In genomic region chr9:34127035-34127948, GRCh38 we compare ENCODE assay signal across 8 cellular contexts. TPM values are rescaled to one million over a fixed set of nuclear protein-coding genes. Genes with fewer than 3 reads are reported as not detected.
A peak's percentile ranks its signal among the peaks of the same experiment; 100 is the strongest.
DNase-seq lines count a peak whose midpoint lies in the region; ATAC-seq and TF ChIP-seq lines count a peak whose summit lies in the region.

No MANE protein-coding gene starts in this region.

- no peaks in the 10 kb centered on the region for H3K9me3 ChIP-seq in uterus

- POLR2A ChIA-PET in MCF 10A (lab: Yijun Ruan, JAX), result interaction anchor here (0.6 to 5.4 kb wide), 12 partner anchors 12 to 747 kb away, joined by 3 to 71 read pairs (median 4); partner anchors contain the start of gene UBAP1

- H3K4ac ChIP-seq in mesendoderm (ENCODE audit: low read depth, low read length), result no peak overlapping the region

- H3K27me3 Mint-ChIP-seq in MCF 10A (ENCODE audit: insufficient read depth, unreplicated experiment), result no peaks in the 10 kb centered on the region

- H3K79me2 ChIP-seq in mesendoderm (ENCODE audit: control insufficient read depth, insufficient read depth, low read length), result peaks cover 26% of the 10 kb centered on the region

- peaks cover 42% of the 10 kb centered on the region for H3K4me1 Mint-ChIP-seq in MCF 10A (ENCODE audit: insufficient read depth, unreplicated experiment)

- H3K79me1 ChIP-seq in mesendoderm (ENCODE audit: low read length), result peaks cover 13% of the 10 kb centered on the region

- no peak overlapping the region for H2BK15ac ChIP-seq in mesendoderm (replicated peaks; ENCODE audit: low read depth)

- H3K4me2 ChIP-seq in mesendoderm (ENCODE audit: low read length), result peak overlapping the region; percentile 79

- peak overlapping the region; percentile 65 for H3K18ac ChIP-seq in mesendoderm (ENCODE audit: low read length)

- H4K8ac ChIP-seq in mesendoderm (ENCODE audit: low read depth, low read length), result no peak overlapping the region

- peaks cover 23% of the 10 kb centered on the region for H3K36me3 Mint-ChIP-seq in MCF 10A (ENCODE audit: insufficient read depth, unreplicated experiment)

- BruUV-seq in MCF 10A (replicated peaks; lab: Mats Ljungman, UMichigan), result TSS peak; percentile 74

- intact Hi-C loops in MCF 10A (cut with micrococcal nuclease), result loop anchor here (2.0 kb wide), 1 partner anchor 198 kb away; no protein-coding TSS in a partner anchor
- intact Hi-C loops in uterus (cut with DNase I; ENCODE audit: low total_unique reads), result no loop called here

- H3K36me3 ChIP-seq in mesendoderm (ENCODE audit: control insufficient read depth, insufficient read depth, low read length), result no peaks in the 10 kb centered on the region
- H3K36me3 ChIP-seq in uterus, result no peaks in the 10 kb centered on the region

- H3K4me3 ChIP-seq in mesendoderm (ENCODE audit: low read length), result peak overlapping the region; percentile 55
- H3K4me3 ChIP-seq in uterus, result peak overlapping the region; percentile 72 to 90

- no peak for TF ChIP-seq POLR2A in uterus (IDR thresholded peaks at IDR 0.05)

- H3K27me3 ChIP-seq in mesendoderm (ENCODE audit: insufficient read depth, low read length, poor library complexity) (no peaks in the 10 kb centered on the region), uterus (no peaks in the 10 kb centered on the region)

- peak overlapping the region; percentile 93 for H3K27ac Mint-ChIP-seq in MCF 10A (ENCODE audit: low read depth, unreplicated experiment)

- DNase-seq in MCF 10A (ENCODE audit: unreplicated experiment), result no peak
- no peak for DNase-seq in mesendoderm
- DNase-seq in uterus, result no peak
- DNase-seq in stimulated activated CD4-positive, alpha-beta T cell treated with anti-CD3 and anti-CD28 coated beads, Interleukin-4, amount 100 ng/mL, for 4 hours, result no peak
- DNase-seq in DMS79 (lab: John Stamatoyannopoulos, UW), result no peak

- H3K9me3 Mint-ChIP-seq in MCF 10A (ENCODE audit: unreplicated experiment), result no peaks in the 10 kb centered on the region

- H3K56ac ChIP-seq in mesendoderm (ENCODE audit: low read length), result peak overlapping the region; percentile 98

- H2BK5ac ChIP-seq in mesendoderm (ENCODE audit: low read length), result no peak overlapping the region

- no peak overlapping the region for H3K23ac ChIP-seq in mesendoderm (ENCODE audit: low read length)

- no peak for TF ChIP-seq CTCF in 22Rv1 (IDR thresholded peaks at IDR 0.05)
- TF ChIP-seq CTCF in MCF 10A (IDR thresholded peaks at IDR 0.05; ENCODE audit: unreplicated experiment), result no peak
- no peak for TF ChIP-seq CTCF in uterus (IDR thresholded peaks at IDR 0.05)

- H3K27ac ChIP-seq in 22Rv1 (peak overlapping the region; percentile 89), mesendoderm (ENCODE audit: low read depth, low read length) (peak overlapping the region; percentile 71), uterus (peak overlapping the region; percentile 92)

- H3K9ac ChIP-seq in mesendoderm (ENCODE audit: low read length), result peak overlapping the region; percentile 96

- no peaks in the 10 kb centered on the region for H3K4me1 ChIP-seq in mesendoderm (ENCODE audit: control insufficient read depth, low read depth, low read length)
- H3K4me1 ChIP-seq in uterus, result peaks cover 7 to 9% of the 10 kb centered on the region in 2 donors

- peak; percentile 4 for ATAC-seq in HG03520 (IDR thresholded peaks at IDR 0.05; ENCODE audit: unreplicated experiment)
- no peak for ATAC-seq in GM18858 (IDR thresholded peaks at IDR 0.05; ENCODE audit: unreplicated experiment)

- CTCF ChIA-PET in MCF 10A (lab: Yijun Ruan, JAX), result interaction anchor here (0.7 to 3.1 kb wide), 10 partner anchors 15 to 251 kb away, joined by 3 to 16 read pairs (median 4); no protein-coding TSS in a partner anchor

- WGBS in mesendoderm (ENCODE audit: extremely low coverage, insufficient coverage, low lambda C conversion rate), result no CpG with 5 or more reads among the region's 17 CpGs

- peak overlapping the region; percentile 28 for H4K5ac ChIP-seq in mesendoderm (ENCODE audit: low read length)

- no peak overlapping the region for H2BK120ac ChIP-seq in mesendoderm (ENCODE audit: low read depth, low read length)

- H3K4me3 Mint-ChIP-seq in MCF 10A (ENCODE audit: unreplicated experiment), result peak overlapping the region; percentile 93

- H2AK5ac ChIP-seq in mesendoderm (ENCODE audit: low read length), result no peak overlapping the region

RNA-seq across cellular contexts. Expression of gene DCAF12, which starts 0.8 kb away (rescaled TPM):
- total RNA-seq in MCF 10A (2022), result 39.8 and 44.2 TPM in 2 replicates
- 14.8 TPM for polyA plus RNA-seq in mesendoderm (2013, experiment 1 of 2)
- polyA plus RNA-seq in mesendoderm (2013, experiment 2 of 2), result 14.5 TPM
- 10 to 100 TPM in 3 of 4 donors, 1 to 10 TPM in 1; 6.4 to 35.3 (median 30.3) TPM for total RNA-seq in uterus

RNA-seq across cellular contexts. Expression of gene UBAP1, which starts 51.6 kb away (rescaled TPM):
- 58.0 and 64.4 TPM in 2 replicates for total RNA-seq in MCF 10A (2022)
- 28.5 TPM for polyA plus RNA-seq in mesendoderm (2013, experiment 1 of 2)
- polyA plus RNA-seq in mesendoderm (2013, experiment 2 of 2), result 28.1 TPM
- total RNA-seq in uterus, result 10 to 100 TPM; 17.1 to 60.4 (median 24.9) TPM
